18 cellular contexts compared by ENCODE assay signal in genomic region chr1:210900820-210901219, GRCh38.
DNase-seq lines count a peak whose midpoint lies in the region; TF ChIP-seq lines count a peak whose summit lies in the region.
"Had no signal": no experiment of that assay in that cellular context is flagged by ENCODE, and none has a peak within 500 bp of the region (broad histone marks: within the 10 kb centered on the region; RNA-seq: fewer than 3 reads in every experiment).

No MANE protein-coding gene starts in this region.

- H3K4me3 ChIP-seq in PC-9: no peak overlapping the region
- H3K4me3 ChIP-seq: A549; BLaER1 treated with 17β-estradiol and CSF1 and Interleukin-3, amounts not matched to agents 10 nM and 100 nM had no signal

- H3K36me3 ChIP-seq in PC-9 (ENCODE audit: low read depth): no peaks in the 10 kb centered on the region
- H3K36me3 ChIP-seq: BLaER1 treated with 17β-estradiol and CSF1 and Interleukin-3, amounts not matched to agents 10 nM and 100 nM had no signal

- no TSS peak for BruUV-seq in PC-9 (replicated peaks; lab: Mats Ljungman, UMichigan)

- CTCF ChIA-PET in PC-9 (lab: Charles Lee): no interaction called here

- H4K20me1 ChIP-seq in PC-9 (ENCODE audit: insufficient read depth): no peaks in the 10 kb centered on the region
- H4K20me1 ChIP-seq: BLaER1 treated with 17β-estradiol and CSF1 and Interleukin-3, amounts not matched to agents 10 nM and 100 nM had no signal

- DNase-seq in NCI-H2171 treated with DMSO at 0.1 percent for 48 hours (lab: John Stamatoyannopoulos, UW) (peak; percentile 42), NCI-H2171 (lab: John Stamatoyannopoulos, UW) (no peak), DMS 273 (lab: John Stamatoyannopoulos, UW; ENCODE audit: unreplicated experiment) (peak; percentile 74), NCI-H69 (lab: John Stamatoyannopoulos, UW) (no peak), PC-9 (no peak)
- DNase-seq: AML-193; Caco-2; Calu3; CD4-positive, alpha-beta T cell; CD8-positive, alpha-beta T cell; DMS79 treated with DMSO at 0.1 percent for 48 hours; GF-D8 had no signal

- no peaks in the 10 kb centered on the region for H3K79me2 ChIP-seq in PC-9 (ENCODE audit: low read depth)

- H2AFZ ChIP-seq in PC-9: no peak overlapping the region

- no peak for TF ChIP-seq CTCF in VCaP (conservative IDR thresholded peaks at IDR 0.05)
- TF ChIP-seq CTCF in PC-9 (conservative IDR thresholded peaks at IDR 0.05): no peak

- peak overlapping the region; percentile 79 for H3K27ac ChIP-seq in VCaP
- H3K27ac ChIP-seq in temporal lobe (ENCODE audit: low read depth, low read length): peak overlapping the region; percentile 42
- H3K27ac ChIP-seq in PC-9: no peak overlapping the region
- H3K27ac ChIP-seq: 22Rv1; A549; BLaER1 treated with 17β-estradiol and CSF1 and Interleukin-3, amounts not matched to agents 10 nM and 100 nM; C4-2B had no signal

- H3K9me3 ChIP-seq in PC-9 (ENCODE audit: insufficient read depth, low read depth): no peaks in the 10 kb centered on the region
- H3K9me3 ChIP-seq: A549; BLaER1 treated with 17β-estradiol and CSF1 and Interleukin-3, amounts not matched to agents 10 nM and 100 nM; Caco-2 had no signal

- H3K4me2 ChIP-seq in PC-9: no peak overlapping the region
- H3K4me2 ChIP-seq: A549; BLaER1 treated with 17β-estradiol and CSF1 and Interleukin-3, amounts not matched to agents 10 nM and 100 nM had no signal

- H3F3A ChIP-seq in PC-9 (ENCODE audit: insufficient read depth, low read depth): no peaks in the 10 kb centered on the region

- no peaks in the 10 kb centered on the region for H3K9me2 ChIP-seq in PC-9 (ENCODE audit: insufficient read depth)

- intact Hi-C loops in PC-9 (cut with micrococcal nuclease; ENCODE audit: unreplicated experiment): loop anchor here (5.0 kb wide), 1 partner anchor 64 kb away; no protein-coding TSS in a partner anchor

- H3K27me3 ChIP-seq in PC-9 (ENCODE audit: insufficient read depth, low read depth): 0 out of 2 replicates have a peak, but pooled peaks cover 8% of the 10 kb centered on the region
- H3K27me3 ChIP-seq: BLaER1 treated with 17β-estradiol and CSF1 and Interleukin-3, amounts not matched to agents 10 nM and 100 nM had no signal

- POLR2A ChIA-PET in PC-9 (lab: Charles Lee; ENCODE audit: unreplicated experiment): no interaction called here

- H3K4me1 ChIP-seq in PC-9 (replicated peaks; ENCODE audit: insufficient read depth): no peaks in the 10 kb centered on the region
- H3K4me1 ChIP-seq: Caco-2 had no signal

Comparison
In these comparisons a context has a peak if more than half of its experiments do, and no peak if none do; other contexts are left out.
1. DNase-seq: peak in NCI-H2171 treated with DMSO at 0.1 percent for 48 hours (single experiment) and DMS 273 (single experiment); none in NCI-H2171 (single experiment), NCI-H69 (single experiment) and PC-9 (0 of 2).